Comparison of ENCODE assay signal across 9 cellular contexts in the genomic region with DNA sequence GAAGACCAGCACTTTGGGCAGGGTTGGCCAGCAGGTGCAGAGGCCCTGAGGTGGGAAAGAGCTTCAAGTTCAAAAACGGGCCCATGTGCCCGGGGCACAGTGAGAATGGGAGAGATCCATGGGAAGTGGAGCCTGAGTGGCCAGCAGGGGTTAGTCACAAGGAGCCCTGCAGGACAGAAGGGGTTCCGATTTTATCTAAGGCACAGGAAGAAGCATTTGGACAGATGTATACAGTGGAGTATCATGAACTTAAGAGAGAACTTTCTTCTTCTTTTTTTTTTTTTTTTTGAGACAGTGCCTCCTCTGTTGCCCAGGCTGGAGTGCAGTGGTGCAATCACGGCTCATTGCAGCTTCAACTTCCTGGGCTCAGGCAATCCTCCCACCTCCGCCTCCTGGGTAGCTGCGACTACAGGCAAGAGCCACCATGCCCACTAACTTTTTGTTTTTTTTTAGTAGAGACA. TPM values are rescaled to one million over a fixed set of nuclear protein-coding genes. Genes with fewer than 3 reads are reported as not detected.
DNase-seq lines count a peak whose midpoint lies in the region; ATAC-seq and TF ChIP-seq lines count a peak whose summit lies in the region.
"Had no signal": no experiment of that assay in that cellular context is flagged by ENCODE, and none has a peak within 500 bp of the region (broad histone marks: within the 10 kb centered on the region; RNA-seq: fewer than 3 reads in every experiment).

No MANE protein-coding gene starts in this region.

- H2BK120ac ChIP-seq in H9 (ENCODE audit: low read depth, low read length, poor library complexity, severe bottlenecking) = no peak overlapping the region

- no TSS peak for BruUV-seq in HCT116 (replicated peaks; lab: Mats Ljungman, UMichigan)

- H3K4ac ChIP-seq in H9 (ENCODE audit: low read depth, low read length) = no peak overlapping the region

- WGBS in prostate gland = 57% methylated on average over 6 of the region's 6 CpGs
- 49% methylated on average over 6 of the region's 6 CpGs for WGBS in suprapubic skin
- 83 to 84% methylated on average over 6 of the region's 6 CpGs for WGBS in gastroesophageal sphincter (ENCODE audit: low coverage in 1 of 2), 2 donors
- no CpG with 5 or more reads among the region's 6 CpGs for WGBS in H9 (ENCODE audit: extremely low coverage, insufficient read length, low lambda C conversion rate)

- no peak; a peak in 1 of 6 replicates for TF ChIP-seq CTCF in HCT116 (IDR thresholded peaks at IDR 0.05 in 2 of 3, conservative IDR thresholded peaks at IDR 0.05 in 1 of 3; ENCODE audit: borderline replicate concordance in 1 of 3, insufficient read depth in 1 of 3, low read depth in 2 of 3, low read length in 2 of 3)
- TF ChIP-seq CTCF in VCaP (conservative IDR thresholded peaks at IDR 0.05) = no peak
- TF ChIP-seq CTCF in dorsolateral prefrontal cortex (IDR thresholded peaks at IDR 0.05 in 54 of 56, conservative IDR thresholded peaks at IDR 0.05 in 2 of 56; ENCODE audit: low read depth in 1 of 56, partially characterized antibody in 56 of 56) = peak in 17 of 56 donors; percentile 10 to 44 (median 21)
- no peak for TF ChIP-seq CTCF in prostate gland (IDR thresholded peaks at IDR 0.05)
- TF ChIP-seq CTCF in suprapubic skin (IDR thresholded peaks at IDR 0.05) = no peak
- TF ChIP-seq CTCF in gastroesophageal sphincter (IDR thresholded peaks at IDR 0.05) = no peak
- no peak for TF ChIP-seq CTCF in H9 (conservative IDR thresholded peaks at IDR 0.05)

- H3K36me3 ChIP-seq in HCT116 (ENCODE audit: control insufficient read depth in 1 of 2, insufficient read depth in 2 of 2, low read length in 2 of 2) (no peaks in the 10 kb centered on the region), prostate gland (peaks cover 3 to 6% of the 10 kb centered on the region in 2 donors), suprapubic skin (peaks cover 27% of the 10 kb centered on the region), gastroesophageal sphincter (peaks cover 0 to 65% of the 10 kb centered on the region in 2 donors)

- peaks cover 2 to 9% (median 6%) of the 10 kb centered on the region in 3 experiments; a peak in 6 of 7 replicates for H3K36me3 Mint-ChIP-seq in H9 (ENCODE audit: insufficient read depth in 1 of 3, low read depth in 3 of 3)

- intact Hi-C loops in HCT116 (cut with micrococcal nuclease) (no loop called here), dorsolateral prefrontal cortex (cut with DNase I) (no loop called here), prostate gland (cut with DNase I) (no loop called here)

- ATAC-seq in HCT116 (peak; percentile 34; the same call in 1 of the 2 replicates), gastroesophageal sphincter (no peak)

- no peaks in the 10 kb centered on the region for H3K79me1 ChIP-seq in H9 (ENCODE audit: insufficient read depth, low read depth, low read length, poor library complexity, severe bottlenecking)

- H3K18ac ChIP-seq in H9 (ENCODE audit: insufficient read length, low read depth, low read length) = no peak overlapping the region

- H3K79me2 ChIP-seq in HCT116 (ENCODE audit: insufficient read depth, low read length) (no peaks in the 10 kb centered on the region), H9 (ENCODE audit: insufficient read depth, low read length) (no peaks in the 10 kb centered on the region)

- POLR2A ChIA-PET in HCT116 (lab: Charles Lee) = no interaction called here

- no peak overlapping the region for H2BK5ac ChIP-seq in H9 (ENCODE audit: insufficient read length, low read length)

- H3K9me3 Mint-ChIP-seq in H9 = no peaks in the 10 kb centered on the region

- H2AK5ac ChIP-seq in H9 (ENCODE audit: insufficient read length, low read length) = no peak overlapping the region

- CTCF ChIA-PET in HCT116 (lab: Charles Lee) = interaction anchor here (0.9 kb wide), 1 partner anchor 30 kb away, joined by 3 read pairs; no protein-coding TSS in a partner anchor

- no peak for DNase-seq in HCT116 (ENCODE audit: low read depth, low spot score)
- no peak for DNase-seq in dorsolateral prefrontal cortex
- peak; percentile 49 for DNase-seq in prostate gland (ENCODE audit: low spot score)
- no peak for DNase-seq in suprapubic skin (ENCODE audit: low spot score in 2 of 2)
- no peak for DNase-seq in H9
- DNase-seq: NCI-H1092 treated with DMSO at 0.1 percent for 48 hours, Peyer's patch had no signal

- H3K4me1 ChIP-seq in HCT116 (ENCODE audit: control insufficient read depth in 1 of 2, insufficient read depth in 2 of 2, low read length in 2 of 2) (no peaks in the 10 kb centered on the region), prostate gland (replicated peaks) (no peaks in the 10 kb centered on the region), suprapubic skin (peaks cover 22% of the 10 kb centered on the region), gastroesophageal sphincter (peaks cover 0 to 28% (median 0%) of the 10 kb centered on the region in 3 donors), H9 (ENCODE audit: insufficient read depth, low read length) (no peaks in the 10 kb centered on the region)
- H3K4me1 ChIP-seq: Peyer's patch had no signal

- H3K56ac ChIP-seq in H9 (ENCODE audit: insufficient read length, low read depth, low read length) = no peak overlapping the region

- no peak overlapping the region for H3T11ph ChIP-seq in H9 (ENCODE audit: low read length)

- no peak overlapping the region for H3K4me3 Mint-ChIP-seq in H9

- TF ChIP-seq POLR2A in HCT116 (IDR thresholded peaks at IDR 0.05; ENCODE audit: borderline replicate concordance, extremely low read depth, insufficient read depth, insufficient read length) (no peak), prostate gland (IDR thresholded peaks at IDR 0.05) (no peak), suprapubic skin (IDR thresholded peaks at IDR 0.05) (no peak), gastroesophageal sphincter (IDR thresholded peaks at IDR 0.05) (no peak)

- TF ChIP-seq RAD21 in HCT116 (IDR thresholded peaks at IDR 0.05; ENCODE audit: low read depth) = no peak

- H2BK20ac ChIP-seq in H9 (ENCODE audit: low read depth, low read length, poor library complexity, severe bottlenecking) = no peak overlapping the region

- H3K4me1 Mint-ChIP-seq in H9 = no peaks in the 10 kb centered on the region; a peak in 1 of 4 replicates

- no peak overlapping the region for H2BK12ac ChIP-seq in H9 (ENCODE audit: insufficient read length, low read depth, low read length)

- no peak overlapping the region for H3K14ac ChIP-seq in H9 (ENCODE audit: insufficient read depth, low read length)

- no peak overlapping the region for H3K4me3 ChIP-seq in HCT116 (replicated peaks in 1 of 2; ENCODE audit: low read depth in 1 of 2, low read length in 2 of 2)
- H3K4me3 ChIP-seq in dorsolateral prefrontal cortex = peak overlapping the region in 32 of 59 donors; percentile 3 to 65 (median 46)
- no peak overlapping the region for H3K4me3 ChIP-seq in prostate gland
- H3K4me3 ChIP-seq in suprapubic skin = no peak overlapping the region
- H3K4me3 ChIP-seq in gastroesophageal sphincter = no peak overlapping the region
- H3K4me3 ChIP-seq: Peyer's patch had no signal

- H3K9me3 ChIP-seq in HCT116 (ENCODE audit: control insufficient read depth in 1 of 2, insufficient read depth in 1 of 2, low read depth in 1 of 2, low read length in 2 of 2) (no peaks in the 10 kb centered on the region), prostate gland (no peaks in the 10 kb centered on the region), suprapubic skin (no peaks in the 10 kb centered on the region), gastroesophageal sphincter (no peaks in the 10 kb centered on the region), H9 (ENCODE audit: control insufficient read depth, low read depth, low read length) (no peaks in the 10 kb centered on the region)
- H3K9me3 ChIP-seq: Peyer's patch had no signal

- no peak overlapping the region for H4K91ac ChIP-seq in H9 (ENCODE audit: insufficient read length, low read depth, low read length)

- H3K9me2 ChIP-seq in HCT116 (ENCODE audit: insufficient read depth) = no peaks in the 10 kb centered on the region

- TF ChIP-seq EP300 in suprapubic skin (IDR thresholded peaks at IDR 0.05) = no peak
- TF ChIP-seq EP300 in gastroesophageal sphincter (IDR thresholded peaks at IDR 0.05) = no peak

- RAD21 ChIA-PET in HCT116 (lab: Charles Lee; ENCODE audit: low non-redundant PET in 1 of 2, low total read pairs in 2 of 2, uncharacterized antibody in 2 of 2, unreplicated experiment in 2 of 2) = no interaction called here

- H2AFZ ChIP-seq in HCT116 (ENCODE audit: low read depth, low read length, poor library complexity, severe bottlenecking) (no peak overlapping the region), H9 (ENCODE audit: low read length) (no peak overlapping the region)

- H4K20me1 ChIP-seq in HCT116 (ENCODE audit: insufficient read depth) = no peaks in the 10 kb centered on the region
- no peaks in the 10 kb centered on the region for H4K20me1 ChIP-seq in H9 (ENCODE audit: control insufficient read depth, insufficient read depth, insufficient read length)

- no peak overlapping the region for H3K27ac Mint-ChIP-seq in H9

- H3K23me2 ChIP-seq in H9 (ENCODE audit: insufficient read length, low read depth, low read length, poor library complexity, severe bottlenecking) = no peaks in the 10 kb centered on the region

- no peak overlapping the region for H4K8ac ChIP-seq in H9 (replicated peaks; ENCODE audit: insufficient read length, low read depth, low read length)

- no peaks in the 10 kb centered on the region; the same call in 1 of the 2 replicates for H3K27me3 Mint-ChIP-seq in H9 (ENCODE audit: low read depth)

- H4K5ac ChIP-seq in H9 (ENCODE audit: insufficient read length, low read depth, low read length) = no peak overlapping the region

- H3K23ac ChIP-seq in H9 (ENCODE audit: insufficient read length, low read depth, low read length) = no peak overlapping the region

- H3K27ac ChIP-seq in HCT116 (ENCODE audit: low read depth, low read length) (no peak overlapping the region), VCaP (peak overlapping the region; percentile 33; the same call in 1 of the 2 replicates), dorsolateral prefrontal cortex (peak overlapping the region in 27 of 59 donors; percentile 5 to 94 (median 70)), prostate gland (peak overlapping the region; percentile 16 to 46), suprapubic skin (no peak overlapping the region), gastroesophageal sphincter (peak overlapping the region in 2 of 4 donors; percentile 32 to 42), H9 (ENCODE audit: insufficient read length, low read depth, low read length) (no peak overlapping the region)
- H3K27ac ChIP-seq: Peyer's patch had no signal

- no peak overlapping the region for H3K4me2 ChIP-seq in HCT116 (ENCODE audit: low read length)
- H3K4me2 ChIP-seq in H9 (ENCODE audit: insufficient read depth, insufficient read length, low read length) = no peak overlapping the region

- H3K27me3 ChIP-seq in HCT116 (ENCODE audit: insufficient read depth, low read length) = no peaks in the 10 kb centered on the region
- H3K27me3 ChIP-seq in dorsolateral prefrontal cortex = no peaks in the 10 kb centered on the region
- no peaks in the 10 kb centered on the region for H3K27me3 ChIP-seq in prostate gland (replicated peaks; ENCODE audit: insufficient read depth)
- no peaks in the 10 kb centered on the region for H3K27me3 ChIP-seq in suprapubic skin
- no peaks in the 10 kb centered on the region for H3K27me3 ChIP-seq in gastroesophageal sphincter
- no peaks in the 10 kb centered on the region for H3K27me3 ChIP-seq in H9 (ENCODE audit: insufficient read depth, low read length)
- H3K27me3 ChIP-seq: Peyer's patch had no signal

- no peak overlapping the region for H2BK15ac ChIP-seq in H9 (ENCODE audit: low read depth, low read length)

- H3K9ac ChIP-seq in HCT116 (ENCODE audit: low read length) = no peak overlapping the region
- no peak overlapping the region for H3K9ac ChIP-seq in H9 (ENCODE audit: extremely low read depth, insufficient read length, low read length)

RNA-seq across cellular contexts. Expression of a gene that starts 24.0 kb away (rescaled TPM):
- total RNA-seq in HCT116 (2021; ENCODE audit: unreplicated experiment) (0.59 TPM), dorsolateral prefrontal cortex (100 to 1,000 TPM in 1 of 120 experiments, 10 to 100 TPM in 119; 15.8 to 100 (median 34.0) TPM), prostate gland (10 to 100 TPM in 1 of 2 donors, 1 to 10 TPM in 1; 7.2 to 19.0 TPM), suprapubic skin (10 to 100 TPM in 1 of 4 donors, 1 to 10 TPM in 3; 4.8 to 21.8 (median 7.3) TPM), gastroesophageal sphincter (10 to 100 TPM; 32.2 to 50.4 (median 44.2) TPM), H9 (2021) (5.1 and 6.2 TPM in 2 replicates)
- polyA plus RNA-seq in HCT116 (2012) = not detected in 2 replicates

Comparison
In these comparisons a context has a peak if more than half of its experiments do, and no peak if none do; other contexts are left out.
1. H3K27ac ChIP-seq: peak in VCaP (single experiment) and prostate gland (2 of 2); none in HCT116 (single experiment), suprapubic skin (single experiment) and H9 (single experiment).
2. H3K4me3 ChIP-seq: peak in dorsolateral prefrontal cortex (32 of 59); none in HCT116 (0 of 2), prostate gland (0 of 2), suprapubic skin (single experiment) and gastroesophageal sphincter (0 of 2).